In genomic region chr20:10675456-10675848, GRCh38 we compare ENCODE assay signal across 1 cellular context.
TF ChIP-seq lines count a peak whose summit lies in the region.

No MANE protein-coding gene starts in this region.

TF ChIP-seq in HEK293T, 16 proteins besides CTCF, POLR2A, EP300 and RAD21 (continued from another document):
- TF ChIP-seq, protein P1, sequence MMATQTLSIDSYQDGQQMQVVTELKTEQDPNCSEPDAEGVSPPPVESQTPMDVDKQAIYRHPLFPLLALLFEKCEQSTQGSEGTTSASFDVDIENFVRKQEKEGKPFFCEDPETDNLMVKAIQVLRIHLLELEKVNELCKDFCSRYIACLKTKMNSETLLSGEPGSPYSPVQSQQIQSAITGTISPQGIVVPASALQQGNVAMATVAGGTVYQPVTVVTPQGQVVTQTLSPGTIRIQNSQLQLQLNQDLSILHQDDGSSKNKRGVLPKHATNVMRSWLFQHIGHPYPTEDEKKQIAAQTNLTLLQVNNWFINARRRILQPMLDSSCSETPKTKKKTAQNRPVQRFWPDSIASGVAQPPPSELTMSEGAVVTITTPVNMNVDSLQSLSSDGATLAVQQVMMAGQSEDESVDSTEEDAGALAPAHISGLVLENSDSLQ (IDR thresholded peaks at IDR 0.05), result no peak
- TF ChIP-seq TARDBP (IDR thresholded peaks at IDR 0.05), result no peak
- TF ChIP-seq ARNT (IDR thresholded peaks at IDR 0.05), result no peak
- no peak for TF ChIP-seq CTBP1 (IDR thresholded peaks at IDR 0.05; ENCODE audit: borderline replicate concordance)
- no peak for TF ChIP-seq ZNF384 (IDR thresholded peaks at IDR 0.05)
- no peak for TF ChIP-seq ELF4 (IDR thresholded peaks at IDR 0.05)
- no peak for TF ChIP-seq FOXM1 (IDR thresholded peaks at IDR 0.05; ENCODE audit: borderline replicate concordance)
- TF ChIP-seq SUZ12 (IDR thresholded peaks at IDR 0.05), result no peak
- no peak for TF ChIP-seq HDGF (IDR thresholded peaks at IDR 0.05; ENCODE audit: borderline replicate concordance)
- TF ChIP-seq L3MBTL2 (conservative IDR thresholded peaks at IDR 0.05), result no peak
